ENCODE assay signal across 21 cellular contexts in genomic region chr17:19763416-19763815, GRCh38. TPM values are rescaled to one million over a fixed set of nuclear protein-coding genes. Genes with fewer than 3 reads are reported as not detected.
DNase-seq lines count a peak whose midpoint lies in the region; ATAC-seq, FAIRE-seq and TF ChIP-seq lines count a peak whose summit lies in the region.
"Had no signal": no experiment of that assay in that cellular context is flagged by ENCODE, and none has a peak within 500 bp of the region (broad histone marks: within the 10 kb centered on the region; RNA-seq: fewer than 3 reads in every experiment).

No MANE protein-coding gene starts in this region.

- DNase-seq in right atrium auricular region (ENCODE audit: low spot score) (peak; percentile 18), left ventricle myocardium inferior (no peak), ecto neural progenitor cell (ENCODE audit: low spot score) (peak; percentile 43), spleen (peak; percentile 34), HFFc6 (no peak), H54 (ENCODE audit: insufficient read length, low spot score) (no peak)
- DNase-seq: CD4-positive, CD25-positive, alpha-beta regulatory T cell; CD8-positive, alpha-beta T cell; DMS153; DND-41; GM23248 had no signal

- H3K27ac ChIP-seq in right atrium auricular region (no peak overlapping the region), left ventricle myocardium inferior (replicated peaks) (no peak overlapping the region), spleen (no peak overlapping the region)
- H3K27ac ChIP-seq: BLaER1, C4-2B, GM23248 had no signal

- peaks cover 15% of the 10 kb centered on the region for H3K27me3 Mint-ChIP-seq in HFFc6 (ENCODE audit: insufficient read depth)

- H3K4me3 Mint-ChIP-seq in HFFc6: no peak overlapping the region
- H3K4me3 Mint-ChIP-seq: CD4-positive, CD25-positive, alpha-beta regulatory T cell; CD8-positive, alpha-beta T cell had no signal

- no peaks in the 10 kb centered on the region for H3K36me3 ChIP-seq in right atrium auricular region
- no peaks in the 10 kb centered on the region for H3K36me3 ChIP-seq in left ventricle myocardium inferior
- no peaks in the 10 kb centered on the region for H3K36me3 ChIP-seq in spleen
- H3K36me3 ChIP-seq: BLaER1, HAP-1 had no signal

- peaks cover 12% of the 10 kb centered on the region for H3K4me1 Mint-ChIP-seq in HFFc6 (ENCODE audit: low read depth)

- FAIRE-seq in H54 (lab: Jason Lieb, UNC): no peak
- FAIRE-seq: G401.6, GM12892, GM19239 had no signal

- no peak for ATAC-seq in HG03378 (IDR thresholded peaks at IDR 0.05; ENCODE audit: unreplicated experiment)
- ATAC-seq: CD8-positive, alpha-beta T cell had no signal

- intact Hi-C loops in left ventricle myocardium inferior (cut with micrococcal nuclease): no loop called here
- intact Hi-C loops in spleen (cut with DNase I; ENCODE audit: low total_unique reads): loop anchor here (10.0 kb wide), 1 partner anchor 119 kb away; the partner anchor contains the start of gene ALDH3A2

- no peak overlapping the region for H3K27ac Mint-ChIP-seq in HFFc6
- H3K27ac Mint-ChIP-seq: CD8-positive, alpha-beta T cell had no signal

- no peaks in the 10 kb centered on the region for H3K9me3 ChIP-seq in right atrium auricular region
- H3K9me3 ChIP-seq in left ventricle myocardium inferior (replicated peaks): no peaks in the 10 kb centered on the region
- no peaks in the 10 kb centered on the region for H3K9me3 ChIP-seq in spleen
- H3K9me3 ChIP-seq: BLaER1, Caco-2, HAP-1 had no signal

- no peaks in the 10 kb centered on the region for H3K27me3 ChIP-seq in right atrium auricular region
- H3K27me3 ChIP-seq in left ventricle myocardium inferior (ENCODE audit: low read depth): no peaks in the 10 kb centered on the region
- H3K27me3 ChIP-seq in spleen (replicated peaks in 1 of 7): no peaks in the 10 kb centered on the region
- H3K27me3 ChIP-seq: BLaER1 had no signal

- H3K9me3 Mint-ChIP-seq in HFFc6: no peaks in the 10 kb centered on the region
- H3K9me3 Mint-ChIP-seq: CD4-positive, CD25-positive, alpha-beta regulatory T cell; CD8-positive, alpha-beta T cell had no signal

- H3K4me3 ChIP-seq in right atrium auricular region (no peak overlapping the region), left ventricle myocardium inferior (no peak overlapping the region), spleen (no peak overlapping the region)
- H3K4me3 ChIP-seq: BLaER1, GM23248, HAP-1 had no signal

- no peaks in the 10 kb centered on the region for H3K36me3 Mint-ChIP-seq in HFFc6 (ENCODE audit: low read depth)
- H3K36me3 Mint-ChIP-seq: CD4-positive, CD25-positive, alpha-beta regulatory T cell; CD8-positive, alpha-beta T cell had no signal

- no peak for TF ChIP-seq POLR2A in spleen (IDR thresholded peaks at IDR 0.05)
- TF ChIP-seq POLR2A in H54 (IDR thresholded peaks at IDR 0.05; ENCODE audit: low read depth, low read length): no peak

- TF ChIP-seq CTCF in right atrium auricular region (IDR thresholded peaks at IDR 0.05) (no peak), left ventricle myocardium inferior (IDR thresholded peaks at IDR 0.05; ENCODE audit: borderline replicate concordance) (no peak), spleen (IDR thresholded peaks at IDR 0.05 in 8 of 11, conservative IDR thresholded peaks at IDR 0.05 in 3 of 11) (no peak), HFFc6 (IDR thresholded peaks at IDR 0.05) (no peak)

- 83 to 100% (median 95%) methylated on average over 2 of the region's 2 CpGs for WGBS in spleen, 5 donors

- H3K4me1 ChIP-seq in right atrium auricular region (peaks cover 0 to 7% of the 10 kb centered on the region in 2 donors), left ventricle myocardium inferior (peaks cover 3% of the 10 kb centered on the region), spleen (peaks cover 0 to 15% (median 9%) of the 10 kb centered on the region in 6 donors)
- H3K4me1 ChIP-seq: BLaER1, HAP-1 had no signal

RNA-seq across cellular contexts. Expression of gene ALDH3A1, which starts 15.3 kb away (rescaled TPM):
- total RNA-seq in right atrium auricular region (1 to 10 TPM in 1 of 2 donors, under 1 TPM in 1; 0.22 to 1.8 TPM), left ventricle myocardium inferior (not detected), spleen (10 to 100 TPM in 1 of 7 donors, 1 to 10 TPM in 2, under 1 TPM in 3, not detected in 1; 0.54 to 16.1 (median 0.90) TPM)
- polyA plus RNA-seq in spleen: 1 to 10 TPM in 1 of 3 donors, under 1 TPM in 2; 0.36 to 1.2 (median 0.52) TPM
- under 1 TPM in 2 of 6 experiments, not detected in 4; 0.24 to 0.25 TPM for total RNA-seq in HFFc6 (2021; fragmentation: NEBNext Ultra II Directional; extraction: Animal tissue kit (Norgen Biotek cat#: 25700))
- total RNA-seq: A673; CD4-positive, CD25-positive, alpha-beta regulatory T cell; CD8-positive, alpha-beta T cell had no signal

RNA-seq across cellular contexts. Expression of gene SLC47A2, which starts 47.0 kb away (rescaled TPM):
- total RNA-seq in right atrium auricular region (not detected), left ventricle myocardium inferior (not detected), spleen (not detected)
- under 1 TPM in 1 of 3 donors, not detected in 2; 0.03 TPM for polyA plus RNA-seq in spleen
- total RNA-seq in HFFc6 (2021; fragmentation: NEBNext Ultra II Directional; extraction: Animal tissue kit (Norgen Biotek cat#: 25700)): not detected
- total RNA-seq: A673; CD4-positive, CD25-positive, alpha-beta regulatory T cell; CD8-positive, alpha-beta T cell; GM23248; H4 had no signal
- polyA plus RNA-seq: CD4-positive, CD25-positive, alpha-beta regulatory T cell; GM23248 had no signal

Comparison
In these comparisons a context has a peak if more than half of its experiments do, and no peak if none do; other contexts are left out.
1. DNase-seq: peak in right atrium auricular region (single experiment), ecto neural progenitor cell (single experiment) and spleen (single experiment); none in left ventricle myocardium inferior (single experiment), HFFc6 (single experiment) and H54 (single experiment).